Comparison of ENCODE assay signal across 1 cellular context in genomic region chr17:32124985-32125847, GRCh38.
TF ChIP-seq lines count a peak whose summit lies in the region.

No MANE protein-coding gene starts in this region.

TF ChIP-seq in H1, 55 proteins besides CTCF, POLR2A, EP300 and RAD21:
- no peak for TF ChIP-seq JUND (IDR thresholded peaks at IDR 0.05; ENCODE audit: low read length)
